17 cellular contexts compared by ENCODE assay signal in the genomic region with DNA sequence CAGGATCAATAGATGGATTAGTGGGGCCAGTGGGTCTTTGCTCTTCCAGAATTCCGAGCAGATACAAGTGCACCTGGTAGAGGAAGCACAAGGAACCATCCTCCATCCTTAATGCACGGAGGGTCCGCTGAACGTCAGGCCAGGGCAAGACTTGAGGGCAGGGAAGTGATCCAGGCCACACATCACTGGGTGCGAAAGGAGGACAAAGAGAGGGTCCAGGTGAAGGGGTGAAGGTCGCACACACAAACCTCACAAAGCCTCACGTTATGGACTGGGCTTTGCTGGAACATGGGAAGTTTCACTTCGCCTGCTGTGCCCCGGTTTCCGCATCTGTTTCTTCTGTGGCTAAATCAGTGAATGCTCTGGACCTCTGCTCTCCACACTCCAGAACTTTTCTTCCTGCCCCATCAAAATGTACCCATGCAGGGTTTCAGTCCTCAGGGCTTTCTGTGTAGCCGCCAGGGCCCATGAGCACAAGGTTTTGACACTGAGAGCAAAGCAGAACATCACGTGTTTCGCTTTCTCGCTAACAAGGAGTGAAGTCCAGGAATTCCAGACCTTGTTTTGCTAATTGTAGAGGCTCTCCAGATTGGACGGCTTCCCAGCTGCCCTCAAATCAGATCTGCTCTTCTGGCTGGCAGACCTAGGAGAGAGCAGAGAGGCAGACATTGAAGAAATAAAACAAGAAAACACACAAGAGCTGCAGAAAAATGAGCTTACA. TPM values are rescaled to one million over a fixed set of nuclear protein-coding genes. Genes with fewer than 3 reads are reported as not detected.
A peak's percentile ranks its signal among the peaks of the same experiment; 100 is the strongest.
DNase-seq lines count a peak whose midpoint lies in the region; ATAC-seq and TF ChIP-seq lines count a peak whose summit lies in the region.
"Had no signal": no experiment of that assay in that cellular context is flagged by ENCODE, and none has a peak within 500 bp of the region (broad histone marks: within the 10 kb centered on the region; RNA-seq: fewer than 3 reads in every experiment).

No MANE protein-coding gene starts in this region.

- H3K27ac Mint-ChIP-seq in GM23338 = no peak overlapping the region
- H3K27ac Mint-ChIP-seq in endodermal cell = no peak overlapping the region
- no peak overlapping the region for H3K27ac Mint-ChIP-seq in activated T-cell treated with anti-CD3 and anti-CD28 coated beads, Interleukin-2, amount 50 U/mL, for 72 hours
- H3K27ac Mint-ChIP-seq: activated naive CD4-positive, alpha-beta T cell treated with anti-CD3 and anti-CD28 coated beads, Interleukin-2, amount 50 U/mL, for 72 hours had no signal

- 91 to 92% methylated on average over 14 to 15 of the region's 15 CpGs for WGBS in endodermal cell (ENCODE audit: insufficient coverage in 1 of 2, insufficient read length in 1 of 2), 2 experiments
- 74 to 80% methylated on average over 15 of the region's 15 CpGs for WGBS in sigmoid colon, 2 donors
- WGBS in suprapubic skin = 79% methylated on average over 15 of the region's 15 CpGs

- H2AFZ ChIP-seq in GM23338 = peak overlapping the region; percentile 86

- intact Hi-C loops in sigmoid colon (cut with DNase I) = no loop called here

- no peak for TF ChIP-seq POLR2A in sigmoid colon (IDR thresholded peaks at IDR 0.05)
- TF ChIP-seq POLR2A in suprapubic skin (IDR thresholded peaks at IDR 0.05) = no peak

- no peak overlapping the region for H3K4me2 ChIP-seq in GM23338
- H3K4me2 ChIP-seq: BLaER1 had no signal

- H3K9me3 ChIP-seq in endodermal cell (ENCODE audit: control insufficient read depth, low read length) (peaks cover 22% of the 10 kb centered on the region), sigmoid colon (no peaks in the 10 kb centered on the region), suprapubic skin (peaks cover 5% of the 10 kb centered on the region)
- H3K9me3 ChIP-seq: colonic mucosa, gastrocnemius medialis had no signal

- no peak for ATAC-seq in GM23338
- ATAC-seq in activated T-cell treated with anti-CD3 and anti-CD28 coated beads, Interleukin-2, amount 50 U/mL, for 72 hours (replicated peaks in 1 of 2) = no peak
- ATAC-seq: activated naive CD4-positive, alpha-beta T cell treated with anti-CD3 and anti-CD28 coated beads, Interleukin-2, amount 50 U/mL, for 72 hours; HCT116 had no signal

- no peak overlapping the region for H3K4me3 ChIP-seq in GM23338
- no peak overlapping the region for H3K4me3 ChIP-seq in endodermal cell (ENCODE audit: low read length)
- no peak overlapping the region for H3K4me3 ChIP-seq in sigmoid colon
- H3K4me3 ChIP-seq in suprapubic skin = no peak overlapping the region
- H3K4me3 ChIP-seq: BLaER1, colonic mucosa, gastrocnemius medialis had no signal

- H3K4me1 Mint-ChIP-seq in GM23338 = no peaks in the 10 kb centered on the region; the same call in 2 of the 3 replicates
- H3K4me1 Mint-ChIP-seq in endodermal cell = peaks cover 1% of the 10 kb centered on the region
- no peaks in the 10 kb centered on the region for H3K4me1 Mint-ChIP-seq in activated T-cell treated with anti-CD3 and anti-CD28 coated beads, Interleukin-2, amount 50 U/mL, for 72 hours (ENCODE audit: low read depth)

- TF ChIP-seq CTCF in GM23338 (conservative IDR thresholded peaks at IDR 0.05; ENCODE audit: low read depth in 2 of 2) (no peak), endodermal cell (conservative IDR thresholded peaks at IDR 0.05) (no peak), sigmoid colon (IDR thresholded peaks at IDR 0.05) (no peak), suprapubic skin (IDR thresholded peaks at IDR 0.05) (no peak)

- TF ChIP-seq EP300 in sigmoid colon (IDR thresholded peaks at IDR 0.05) (no peak), suprapubic skin (IDR thresholded peaks at IDR 0.05) (no peak)

- H3K36me3 ChIP-seq in GM23338 (ENCODE audit: insufficient read depth) = 0 out of 2 replicates have a peak, but pooled peaks cover 7% of the 10 kb centered on the region
- no peaks in the 10 kb centered on the region for H3K36me3 ChIP-seq in endodermal cell (ENCODE audit: control insufficient read depth, insufficient read depth, low read length)
- no peaks in the 10 kb centered on the region for H3K36me3 ChIP-seq in sigmoid colon
- H3K36me3 ChIP-seq in suprapubic skin = no peaks in the 10 kb centered on the region
- H3K36me3 ChIP-seq: BLaER1, colonic mucosa, gastrocnemius medialis had no signal

- H3K9me2 ChIP-seq in GM23338 (ENCODE audit: insufficient read depth) = no peaks in the 10 kb centered on the region

- H3K36me3 Mint-ChIP-seq in GM23338 (ENCODE audit: low read depth) (peaks cover 4% of the 10 kb centered on the region; the same call in 2 of the 3 replicates), endodermal cell (ENCODE audit: low read depth) (no peaks in the 10 kb centered on the region)
- H3K36me3 Mint-ChIP-seq in activated T-cell treated with anti-CD3 and anti-CD28 coated beads, Interleukin-2, amount 50 U/mL, for 72 hours (ENCODE audit: insufficient read depth in 2 of 2) = peaks cover 2 to 4% of the 10 kb centered on the region in 2 donors

- H3K27ac ChIP-seq in GM23338 (ENCODE audit: low read depth) (no peak overlapping the region), endodermal cell (ENCODE audit: low read depth, low read length) (no peak overlapping the region), sigmoid colon (peak overlapping the region; percentile 46 to 75 (median 66)), suprapubic skin (no peak overlapping the region)
- H3K27ac ChIP-seq: BLaER1, colonic mucosa, gastrocnemius medialis had no signal

- no peaks in the 10 kb centered on the region for H3K27me3 ChIP-seq in GM23338 (ENCODE audit: insufficient read depth)
- H3K27me3 ChIP-seq in endodermal cell (ENCODE audit: control insufficient read depth, insufficient read depth, low read length, poor library complexity, severe bottlenecking) = no peaks in the 10 kb centered on the region
- H3K27me3 ChIP-seq in sigmoid colon = no peaks in the 10 kb centered on the region
- no peaks in the 10 kb centered on the region for H3K27me3 ChIP-seq in suprapubic skin
- H3K27me3 ChIP-seq: BLaER1, colonic mucosa, gastrocnemius medialis had no signal

- no peak overlapping the region for H3K4me3 Mint-ChIP-seq in GM23338
- H3K4me3 Mint-ChIP-seq in endodermal cell = no peak overlapping the region
- no peak overlapping the region for H3K4me3 Mint-ChIP-seq in activated T-cell treated with anti-CD3 and anti-CD28 coated beads, Interleukin-2, amount 50 U/mL, for 72 hours

- no peaks in the 10 kb centered on the region for H4K20me1 ChIP-seq in GM23338 (replicated peaks; ENCODE audit: insufficient read depth)
- H4K20me1 ChIP-seq: BLaER1 had no signal

- DNase-seq in GM23338 (ENCODE audit: low spot score) = peak; percentile 21
- peak; percentile 59 for DNase-seq in endodermal cell
- DNase-seq in iris pigment epithelial cell (ENCODE audit: low read depth) = peak; percentile 40
- peak; percentile 85 for DNase-seq in sigmoid colon
- no peak for DNase-seq in activated T-cell treated with anti-CD3 and anti-CD28 coated beads, Interleukin-2, amount 50 U/mL, for 72 hours
- no peak for DNase-seq in activated CD4-positive, alpha-beta T cell treated with anti-CD3 and anti-CD28 coated beads for 4 hours
- no peak for DNase-seq in suprapubic skin (ENCODE audit: low spot score in 2 of 2)
- no peak for DNase-seq in cortex of kidney (lab: John Stamatoyannopoulos, UW)
- DNase-seq: colonic mucosa, gastrocnemius medialis, mammary epithelial cell, NCI-H1048, NCI-H446, T-helper 9 cell had no signal

- H3K27me3 Mint-ChIP-seq in GM23338 (ENCODE audit: insufficient read depth, low read depth, poor library complexity) (peaks cover 3% of the 10 kb centered on the region), endodermal cell (ENCODE audit: insufficient read depth) (peaks cover 2% of the 10 kb centered on the region)
- no peaks in the 10 kb centered on the region for H3K27me3 Mint-ChIP-seq in activated T-cell treated with anti-CD3 and anti-CD28 coated beads, Interleukin-2, amount 50 U/mL, for 72 hours (ENCODE audit: low read depth)

- no peaks in the 10 kb centered on the region for H3K4me1 ChIP-seq in GM23338 (ENCODE audit: insufficient read depth)
- no peaks in the 10 kb centered on the region for H3K4me1 ChIP-seq in endodermal cell (ENCODE audit: control insufficient read depth, insufficient read depth, low read length)
- H3K4me1 ChIP-seq in sigmoid colon = peaks cover 0 to 14% (median under 1%) of the 10 kb centered on the region in 4 donors
- H3K4me1 ChIP-seq in suprapubic skin = no peaks in the 10 kb centered on the region
- H3K4me1 ChIP-seq: colonic mucosa, gastrocnemius medialis had no signal

- H3F3A ChIP-seq in GM23338 (replicated peaks; ENCODE audit: low read depth) = no peaks in the 10 kb centered on the region

- no peak overlapping the region for H3K9ac ChIP-seq in endodermal cell (ENCODE audit: extremely low read depth, low read length, poor library complexity, severe bottlenecking)
- H3K9ac ChIP-seq: BLaER1 had no signal

- H3K9me3 Mint-ChIP-seq in GM23338 = peaks cover 18% of the 10 kb centered on the region; the same call in 2 of the 3 replicates
- H3K9me3 Mint-ChIP-seq in endodermal cell = peaks cover 23% of the 10 kb centered on the region
- H3K9me3 Mint-ChIP-seq in activated T-cell treated with anti-CD3 and anti-CD28 coated beads, Interleukin-2, amount 50 U/mL, for 72 hours = peaks cover 7 to 11% of the 10 kb centered on the region in 2 donors

- no peaks in the 10 kb centered on the region for H3K79me2 ChIP-seq in GM23338 (replicated peaks; ENCODE audit: insufficient read depth)

TF ChIP-seq in GM23338, 12 proteins besides CTCF, POLR2A, EP300 and RAD21 (continues in another document):
- TF ChIP-seq ZNF114 (CRISPR knock-in tag; IDR thresholded peaks at IDR 0.05) (no peak), ETS1 (IDR thresholded peaks at IDR 0.05) (no peak), EZH2phosphoT487 (IDR thresholded peaks at IDR 0.05; ENCODE audit: unreplicated experiment) (no peak), STAT1 (IDR thresholded peaks at IDR 0.05; ENCODE audit: unreplicated experiment) (no peak)

RNA-seq across cellular contexts. Expression of gene KLF15, which starts 56.3 kb away (rescaled TPM):
- 14.0 and 19.8 TPM in 2 replicates for total RNA-seq in GM23338 (2014; rRNA removed; shearing (Covaris generic))
- polyA plus RNA-seq in GM23338 (2016; fragmentation: Nextera tagmentation; extraction: Ambion mirVana) (3.3 and 3.5 TPM in 2 replicates), sigmoid colon (1 to 10 TPM in 2 of 3 donors, under 1 TPM in 1; 0.69 to 5.4 (median 4.2) TPM)
- total RNA-seq in endodermal cell (10 to 100 TPM; 20.7 to 31.1 TPM), sigmoid colon (10 to 100 TPM; 21.9 to 50.2 (median 35.2) TPM), suprapubic skin (10 to 100 TPM in 3 of 4 donors, 1 to 10 TPM in 1; 7.3 to 19.2 (median 14.3) TPM)
- polyA plus RNA-seq in endodermal cell (2013, experiment 1 of 2) = 7.3 TPM
- 5.6 TPM for polyA plus RNA-seq in endodermal cell (2013, experiment 2 of 2)
- total RNA-seq in activated T-cell treated with anti-CD3 and anti-CD28 coated beads, Interleukin-2, amount 50 U/mL, for 72 hours = 1 to 10 TPM in 1 of 2 donors, under 1 TPM in 1; 0.44 to 1.0 TPM

Comparison
In these comparisons a context has a peak if more than half of its experiments do, and no peak if none do; other contexts are left out.
1. DNase-seq: peak in GM23338 (single experiment), endodermal cell (single experiment), iris pigment epithelial cell (single experiment) and sigmoid colon (single experiment); none in activated T-cell treated with anti-CD3 and anti-CD28 coated beads, Interleukin-2, amount 50 U/mL, for 72 hours (0 of 2), activated CD4-positive, alpha-beta T cell treated with anti-CD3 and anti-CD28 coated beads for 4 hours (0 of 2), suprapubic skin (0 of 2) and cortex of kidney (single experiment).
2. H3K27ac ChIP-seq: peak in sigmoid colon (4 of 4); none in GM23338 (single experiment), endodermal cell (single experiment) and suprapubic skin (single experiment).